1 cellular context compared by ENCODE assay signal in genomic region chr15:59886476-59886875, GRCh38.
A peak's percentile ranks its signal among the peaks of the same experiment; 100 is the strongest.
TF ChIP-seq lines count a peak whose summit lies in the region.

No MANE protein-coding gene starts in this region.

TF ChIP-seq in HEK293, 187 proteins besides CTCF, POLR2A, EP300 and RAD21 (continued from another document):
- TF ChIP-seq ZNF433 (tag by site-specific recombination; IDR thresholded peaks at IDR 0.05; ENCODE audit: low read depth) (no peak), ZFHX2 (tag by site-specific recombination; conservative IDR thresholded peaks at IDR 0.05) (peak; percentile 22)
